16 cellular contexts compared by ENCODE assay signal in the genomic region with DNA sequence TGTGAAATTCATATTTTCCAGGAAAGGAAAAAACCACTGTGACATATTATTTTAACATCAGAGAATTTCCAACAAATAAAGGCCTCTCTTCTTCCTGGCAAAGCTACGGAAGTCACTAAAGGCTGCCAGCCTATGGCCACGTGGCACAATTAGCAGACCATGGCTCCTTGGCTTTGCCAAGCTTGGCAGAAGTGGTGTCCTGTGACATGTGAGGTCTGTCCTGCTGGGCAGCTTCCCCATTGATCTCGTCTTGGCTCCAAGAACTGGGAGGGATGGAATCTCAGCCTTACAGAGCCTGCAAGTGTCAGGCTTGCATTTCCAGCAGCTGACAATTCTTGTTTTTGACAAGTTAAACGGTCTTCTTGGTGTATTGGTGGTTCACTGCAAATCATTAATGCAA.
"Had no signal": no experiment of that assay in that cellular context is flagged by ENCODE, and none has a peak within 500 bp of the region (broad histone marks: within the 10 kb centered on the region; RNA-seq: fewer than 3 reads in every experiment).

No MANE protein-coding gene starts in this region.

- DNase-seq: activated CD4-positive, alpha-beta T cell treated with anti-CD3 and anti-CD28 coated beads, Interleukin-2, amount 50 U/mL, for 1 hour; activated CD8-positive, alpha-beta memory T cell treated with anti-CD3 and anti-CD28 coated beads, Interleukin-2, amount 50 U/mL, for 4 hours; activated effector memory CD4-positive, alpha-beta T cell treated with Interleukin-2 at 50 U/mL for 16 hours; activated naive CD4-positive, alpha-beta T cell treated with anti-CD3 and anti-CD28 coated beads, Interleukin-2, amount 10 ng/mL, durations not matched to agents 7 days and 5 days; activated naive CD8-positive, alpha-beta T cell treated with anti-CD3 and anti-CD28 coated beads, Interleukin-2, amount 50 U/mL, for 24 hours; activated T-cell treated with anti-CD3 and anti-CD28 coated beads, Interleukin-2, amount 50 U/mL, for 48 hours; cerebellar nuclear complex; effector CD4-positive, alpha-beta T cell; mucosa of descending colon; naive thymus-derived CD4-positive, alpha-beta T cell; ovary; stimulated activated naive B cell treated with anti-CD40 and anti-IgM and Interleukin-4, amounts not matched to agents 10 μg/mL and 1 μg/mL and 100 μg/mL, for 72 hours; thyroid gland had no signal

- ATAC-seq: activated naive CD8-positive, alpha-beta T cell treated with anti-CD3 and anti-CD28 coated beads, Interleukin-2, amount 50 U/mL, for 24 hours; esophagus mucosa; gastroesophageal sphincter; left lobe of liver; mucosa of descending colon; naive thymus-derived CD4-positive, alpha-beta T cell; stimulated activated naive B cell treated with anti-CD40 and anti-IgM and Interleukin-4, amounts not matched to agents 10 μg/mL and 1 μg/mL and 100 μg/mL, for 72 hours had no signal
